In the genomic region with DNA sequence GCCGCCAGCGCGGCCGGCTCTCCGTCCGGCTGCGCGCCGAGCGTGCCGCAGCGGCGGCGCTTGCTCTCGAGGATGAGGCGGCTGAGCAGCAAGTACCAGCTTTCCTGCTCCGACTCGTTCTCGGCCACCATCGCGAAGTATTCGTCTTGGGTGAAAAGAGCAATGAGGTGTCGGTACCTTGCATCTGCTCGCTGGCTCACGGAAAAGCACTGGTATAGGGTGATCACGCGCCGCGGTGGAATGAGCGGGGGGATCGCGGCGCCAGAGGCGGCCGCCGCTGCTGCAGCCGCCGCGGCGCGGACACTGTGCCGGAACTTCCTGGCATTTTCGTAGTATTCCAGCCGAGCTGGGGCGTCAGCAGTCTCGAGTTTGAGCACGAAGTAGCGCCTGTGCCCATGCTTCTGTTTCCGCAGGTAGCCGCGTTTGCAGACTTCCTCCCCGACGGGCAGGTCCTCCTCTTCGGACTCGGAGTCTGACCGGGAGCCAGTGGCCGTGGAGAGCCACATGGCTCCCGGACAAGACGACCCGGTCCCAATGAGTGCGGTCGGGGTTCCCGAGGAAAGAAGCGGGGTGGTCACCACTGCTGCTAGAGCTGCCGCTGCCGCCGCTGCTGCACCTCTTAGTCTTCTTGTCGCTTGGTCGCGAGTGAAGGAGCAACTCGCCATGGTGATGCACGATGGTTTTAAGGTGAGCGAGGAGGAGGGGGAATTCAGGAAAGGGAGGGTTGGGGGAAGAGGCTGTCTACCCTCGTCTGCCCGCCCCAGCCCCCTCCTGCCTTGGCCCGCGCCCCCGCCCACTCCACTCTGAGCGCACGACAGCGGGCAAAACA, we compare ENCODE assay signal across 8 cellular contexts. TPM values are rescaled to one million over a fixed set of nuclear protein-coding genes. Genes with fewer than 3 reads are reported as not detected.
DNase-seq lines count a peak whose midpoint lies in the region; ATAC-seq and TF ChIP-seq lines count a peak whose summit lies in the region.

No MANE protein-coding gene starts in this region.

- H3K23ac ChIP-seq in trophoblast cell (ENCODE audit: low read length) = no peak overlapping the region

- H3K36me3 ChIP-seq in fibroblast of lung (ENCODE audit: control insufficient read depth, insufficient read depth, low read length) (no peaks in the 10 kb centered on the region), trophoblast cell (ENCODE audit: control insufficient read depth in 1 of 2, insufficient read depth in 2 of 2, low read length in 2 of 2) (no peaks in the 10 kb centered on the region)

- H2AFZ ChIP-seq in fibroblast of lung (ENCODE audit: low read length) (no peak overlapping the region), trophoblast cell (ENCODE audit: insufficient read depth, low read length, poor library complexity) (peak overlapping the region; percentile 30)

- H3K9ac ChIP-seq in fibroblast of lung (ENCODE audit: insufficient read depth, low read length) (no peak overlapping the region), trophoblast cell (ENCODE audit: low read length) (no peak overlapping the region)

- H3K4ac ChIP-seq in trophoblast cell (ENCODE audit: low read depth, low read length) = no peak overlapping the region

- peaks cover 8% of the 10 kb centered on the region for H3K27me3 ChIP-seq in fibroblast of lung (ENCODE audit: control insufficient read depth, insufficient read depth, low read length)
- H3K27me3 ChIP-seq in trophoblast cell (ENCODE audit: insufficient read depth, low read length) = peaks cover 30% of the 10 kb centered on the region

- no peak for ATAC-seq in GM21737 (IDR thresholded peaks at IDR 0.05; ENCODE audit: unreplicated experiment)

- no peak overlapping the region for H3K27ac ChIP-seq in fibroblast of lung (ENCODE audit: insufficient read depth, low read length)
- H3K27ac ChIP-seq in trophoblast cell (ENCODE audit: low read depth, low read length) = no peak overlapping the region

- H3K4me1 ChIP-seq in fibroblast of lung (ENCODE audit: control insufficient read depth, extremely low read depth, insufficient read depth, low read length) (no peaks in the 10 kb centered on the region), trophoblast cell (ENCODE audit: control insufficient read depth in 1 of 2, insufficient read depth in 2 of 2, low read length in 2 of 2) (peaks cover 0 to 4% of the 10 kb centered on the region in 2 experiments)

- H2BK12ac ChIP-seq in trophoblast cell (ENCODE audit: low read length) = no peak overlapping the region

- H3K14ac ChIP-seq in trophoblast cell (ENCODE audit: low read length) = no peak overlapping the region

- peak; percentile 76 for DNase-seq in DMS53 (lab: John Stamatoyannopoulos, UW)
- no peak for DNase-seq in LNCaP clone FGC (ENCODE audit: low read depth)
- DNase-seq in fibroblast of lung (ENCODE audit: low read depth in 2 of 2) = peak; percentile 1 to 9
- DNase-seq in trophoblast cell = peak in 1 of 2 donors; percentile 36
- DNase-seq in AML-193 (lab: John Stamatoyannopoulos, UW) = no peak
- no peak for DNase-seq in effector CD8-positive, alpha-beta T cell (lab: John Stamatoyannopoulos, UW)
- DNase-seq in GM19240 (ENCODE audit: insufficient read length, low spot score) = no peak

- no peaks in the 10 kb centered on the region for H3K79me1 ChIP-seq in trophoblast cell (ENCODE audit: low read length)

- no peak overlapping the region for H2BK120ac ChIP-seq in trophoblast cell (ENCODE audit: insufficient read depth, low read length, poor library complexity)

- H3K9me3 ChIP-seq in fibroblast of lung (ENCODE audit: control insufficient read depth, insufficient read depth, low read depth, low read length) = no peaks in the 10 kb centered on the region
- H3K9me3 ChIP-seq in trophoblast cell (ENCODE audit: insufficient read depth, low read depth, low read length) = no peaks in the 10 kb centered on the region

- no peak overlapping the region for H4K12ac ChIP-seq in trophoblast cell (ENCODE audit: low read depth, low read length)

- peak overlapping the region; percentile 23 for H3K4me2 ChIP-seq in fibroblast of lung (ENCODE audit: extremely low read depth, insufficient read depth, low read length)
- H3K4me2 ChIP-seq in trophoblast cell (ENCODE audit: low read length) = peak overlapping the region; percentile 98

- WGBS in trophoblast cell (ENCODE audit: extremely low coverage, insufficient coverage, insufficient read length) = no CpG with 5 or more reads among the region's 81 CpGs

- no peak overlapping the region for H4K91ac ChIP-seq in trophoblast cell (ENCODE audit: low read depth, low read length)

- no peak overlapping the region for H2BK5ac ChIP-seq in trophoblast cell (ENCODE audit: low read depth, low read length, poor library complexity)

- no peaks in the 10 kb centered on the region for H4K20me1 ChIP-seq in fibroblast of lung (ENCODE audit: control insufficient read depth, extremely low read depth, insufficient read depth, low read length)

- H3K4me3 ChIP-seq in LNCaP clone FGC (ENCODE audit: low read depth, low read length) = peak overlapping the region; percentile 45
- H3K4me3 ChIP-seq in fibroblast of lung (replicated peaks in 1 of 4; ENCODE audit: control extremely low read depth in 1 of 4, insufficient read depth in 1 of 4, low read depth in 3 of 4, low read length in 4 of 4) = peak overlapping the region in 3 of 4 experiments; percentile 17 to 41 (median 41)
- peak overlapping the region; percentile 75 for H3K4me3 ChIP-seq in trophoblast cell (ENCODE audit: low read depth, low read length)

- no peak overlapping the region for H3K18ac ChIP-seq in trophoblast cell (ENCODE audit: low read length)

- TF ChIP-seq CTCF in LNCaP clone FGC (IDR thresholded peaks at IDR 0.05; ENCODE audit: control insufficient read depth, extremely low read depth, insufficient read depth) (no peak), fibroblast of lung (conservative IDR thresholded peaks at IDR 0.05 in 1 of 2, IDR thresholded peaks at IDR 0.05 in 1 of 2; ENCODE audit: low read depth in 1 of 2, low read length in 2 of 2) (no peak)

- H2AK5ac ChIP-seq in trophoblast cell (ENCODE audit: low read length) = no peak overlapping the region

- H3K79me2 ChIP-seq in fibroblast of lung (ENCODE audit: control insufficient read depth, insufficient read depth, low read length) = no peaks in the 10 kb centered on the region
- no peaks in the 10 kb centered on the region for H3K79me2 ChIP-seq in trophoblast cell (ENCODE audit: control insufficient read depth, insufficient read depth, low read length, poor library complexity)

- H4K8ac ChIP-seq in trophoblast cell (ENCODE audit: low read depth, low read length) = no peak overlapping the region

RNA-seq across cellular contexts. Expression of a gene that starts 0.5 kb away (rescaled TPM):
- not detected in 2 replicates for total RNA-seq in fibroblast of lung
- 0.02 TPM in 1 of 2 replicates, not detected in the other for polyA plus RNA-seq in fibroblast of lung
- not detected in 2 replicates for polyA plus RNA-seq in fibroblast of lung (2012)
- not detected in 2 replicates for polyA minus RNA-seq in fibroblast of lung (ENCODE audit: low replicate concordance)
- 0.08 and 0.11 TPM in 2 replicates for polyA plus RNA-seq in trophoblast cell (2013)

Comparison
In these comparisons a context has a peak if more than half of its experiments do, and no peak if none do; other contexts are left out.
1. DNase-seq: peak in DMS53 (single experiment) and fibroblast of lung (2 of 2); none in LNCaP clone FGC (single experiment), AML-193 (0 of 2), effector CD8-positive, alpha-beta T cell (single experiment) and GM19240 (single experiment).
2. Peak in every context shown above with its lines, with median percentiles within 50 percentile points of each other: H3K4me3 ChIP-seq.